ENCODE assay signal across 11 cellular contexts in the genomic region with DNA sequence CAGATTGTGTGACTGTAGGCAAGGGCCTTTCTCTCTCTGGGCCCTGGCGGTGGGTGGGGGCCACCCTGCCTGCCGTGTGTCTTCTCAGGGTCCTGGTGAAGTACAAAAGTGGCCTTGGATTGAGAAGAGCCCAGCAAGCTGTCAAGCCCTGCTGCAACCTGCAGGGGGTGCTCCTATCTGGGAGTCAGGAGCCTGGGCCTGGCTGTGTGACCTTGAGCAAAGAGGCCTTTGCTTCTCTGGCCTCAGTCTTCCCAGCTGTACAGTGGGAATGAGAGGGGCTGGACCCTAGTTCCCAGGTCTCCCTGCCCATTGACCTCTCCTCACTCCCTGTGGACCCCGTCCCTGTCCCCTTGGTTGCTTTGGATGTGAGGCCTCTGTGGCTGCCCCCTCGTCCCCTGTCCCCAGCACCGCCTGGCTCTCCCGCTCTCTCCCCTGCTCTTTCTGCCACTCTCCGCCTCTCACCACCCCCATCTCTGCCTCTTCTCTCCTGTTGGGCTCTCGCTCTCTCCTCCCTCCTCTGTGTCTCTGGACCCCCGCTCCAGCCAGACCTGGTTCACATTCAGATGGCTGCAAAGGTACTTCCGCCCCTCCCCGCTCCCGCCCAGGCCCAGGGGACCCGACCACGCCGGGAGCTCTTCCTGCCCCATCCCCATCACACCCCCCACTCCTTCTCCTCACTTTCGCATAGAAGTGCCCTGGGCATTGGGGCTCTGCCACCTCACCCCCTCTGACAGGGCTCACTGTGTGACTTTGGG. TPM values are rescaled to one million over a fixed set of nuclear protein-coding genes. Genes with fewer than 3 reads are reported as not detected.
DNase-seq lines count a peak whose midpoint lies in the region; ATAC-seq, FAIRE-seq and TF ChIP-seq lines count a peak whose summit lies in the region.
"Had no signal": no experiment of that assay in that cellular context is flagged by ENCODE, and none has a peak within 500 bp of the region (broad histone marks: within the 10 kb centered on the region; RNA-seq: fewer than 3 reads in every experiment).

No MANE protein-coding gene starts in this region.

- H3F3A ChIP-seq in Loucy (ENCODE audit: low read depth), result no peaks in the 10 kb centered on the region

- H3K4me3 Mint-ChIP-seq in activated CD4-positive, alpha-beta T cell treated with anti-CD3 and anti-CD28 coated beads, Interleukin-2, amount 10 ng/mL, durations not matched to agents 7 days and 5 days, result no peak overlapping the region
- H3K4me3 Mint-ChIP-seq in CD8-positive, alpha-beta T cell, result no peak overlapping the region
- H3K4me3 Mint-ChIP-seq: activated CD8-positive, alpha-beta memory T cell treated with anti-CD3 and anti-CD28 coated beads, Interleukin-2, amount 10 ng/mL, durations not matched to agents 7 days and 5 days had no signal

- H3K27me3 ChIP-seq in Loucy (ENCODE audit: insufficient read depth, low read length, poor library complexity, severe bottlenecking) (no peaks in the 10 kb centered on the region), bronchial epithelial cell (ENCODE audit: control insufficient read depth, insufficient read depth, low read length) (no peaks in the 10 kb centered on the region)
- H3K27me3 ChIP-seq in CD8-positive, alpha-beta T cell (ENCODE audit: insufficient read depth, low read length), result no peaks in the 10 kb centered on the region

- no peaks in the 10 kb centered on the region for H3K36me3 ChIP-seq in Loucy (ENCODE audit: insufficient read depth, low read length)
- H3K36me3 ChIP-seq in bronchial epithelial cell (ENCODE audit: control insufficient read depth, insufficient read depth, low read length), result peaks cover 30% of the 10 kb centered on the region
- no peaks in the 10 kb centered on the region for H3K36me3 ChIP-seq in CD8-positive, alpha-beta T cell (ENCODE audit: insufficient read depth, low read length)

- no peak for ATAC-seq in CD8-positive, alpha-beta T cell
- ATAC-seq: activated CD8-positive, alpha-beta memory T cell treated with anti-CD3 and anti-CD28 coated beads, Interleukin-2, amount 10 ng/mL, durations not matched to agents 7 days and 5 days had no signal

- no peaks in the 10 kb centered on the region for H3K4me1 Mint-ChIP-seq in activated CD4-positive, alpha-beta T cell treated with anti-CD3 and anti-CD28 coated beads, Interleukin-2, amount 10 ng/mL, durations not matched to agents 7 days and 5 days
- H3K4me1 Mint-ChIP-seq in CD8-positive, alpha-beta T cell (ENCODE audit: low read depth), result no peaks in the 10 kb centered on the region
- H3K4me1 Mint-ChIP-seq: activated CD8-positive, alpha-beta memory T cell treated with anti-CD3 and anti-CD28 coated beads, Interleukin-2, amount 10 ng/mL, durations not matched to agents 7 days and 5 days had no signal

- H3K9ac ChIP-seq in Loucy (ENCODE audit: low read depth, low read length, poor library complexity, severe bottlenecking), result no peak overlapping the region

- H3K36me3 Mint-ChIP-seq in activated CD4-positive, alpha-beta T cell treated with anti-CD3 and anti-CD28 coated beads, Interleukin-2, amount 10 ng/mL, durations not matched to agents 7 days and 5 days (ENCODE audit: low read depth), result no peaks in the 10 kb centered on the region
- no peaks in the 10 kb centered on the region for H3K36me3 Mint-ChIP-seq in CD8-positive, alpha-beta T cell
- H3K36me3 Mint-ChIP-seq: activated CD8-positive, alpha-beta memory T cell treated with anti-CD3 and anti-CD28 coated beads, Interleukin-2, amount 10 ng/mL, durations not matched to agents 7 days and 5 days had no signal

- no peaks in the 10 kb centered on the region for H3K9me2 ChIP-seq in Loucy (replicated peaks; ENCODE audit: low read depth, low read length)

- H4K20me1 ChIP-seq in Loucy (ENCODE audit: insufficient read depth, low read length, poor library complexity, severe bottlenecking), result no peaks in the 10 kb centered on the region

- TF ChIP-seq CTCF in Loucy (conservative IDR thresholded peaks at IDR 0.05; ENCODE audit: low read length), result peak; percentile 63
- peak; percentile 34 for TF ChIP-seq CTCF in bronchial epithelial cell (IDR thresholded peaks at IDR 0.05; ENCODE audit: insufficient read depth, low read length, severe bottlenecking)
- peak; percentile 44 for TF ChIP-seq CTCF in retinal pigment epithelial cell (conservative IDR thresholded peaks at IDR 0.05; ENCODE audit: low read depth, low read length)
- no peak for TF ChIP-seq CTCF in CD8-positive, alpha-beta T cell (IDR thresholded peaks at IDR 0.05)

- no peak overlapping the region for H2AFZ ChIP-seq in Loucy (ENCODE audit: low read length)

- CTCF ChIA-PET in activated CD4-positive, alpha-beta T cell treated with anti-CD3 and anti-CD28 coated beads, Interleukin-2, amount 10 ng/mL, durations not matched to agents 7 days and 5 days (lab: Charles Lee), result interaction anchor here (1.1 kb wide), 1 partner anchor 12 kb away, joined by 3 read pairs; no protein-coding TSS in a partner anchor
- CTCF ChIA-PET in CD8-positive, alpha-beta T cell (lab: Charles Lee), result no interaction called here

- intact Hi-C loops in CD8-positive, alpha-beta T cell (cut with DNase I, micrococcal nuclease), result no loop called here

- peaks cover 6% of the 10 kb centered on the region for H3K4me1 ChIP-seq in Loucy (ENCODE audit: insufficient read depth, low read length, poor library complexity, severe bottlenecking)
- no peaks in the 10 kb centered on the region for H3K4me1 ChIP-seq in CD8-positive, alpha-beta T cell (ENCODE audit: insufficient read depth, low read length)

- no peak for FAIRE-seq in bronchial epithelial cell (lab: Jason Lieb, UNC)
- FAIRE-seq: G401.6 had no signal

- H3K4me3 ChIP-seq in Loucy (ENCODE audit: low read length, poor library complexity, severe bottlenecking), result no peak overlapping the region
- H3K4me3 ChIP-seq in bronchial epithelial cell (ENCODE audit: low read depth, low read length), result no peak overlapping the region
- H3K4me3 ChIP-seq in retinal pigment epithelial cell (ENCODE audit: low read length), result no peak overlapping the region
- no peak overlapping the region for H3K4me3 ChIP-seq in CD8-positive, alpha-beta T cell (ENCODE audit: low read depth, low read length)

- H3K27me3 Mint-ChIP-seq in activated CD4-positive, alpha-beta T cell treated with anti-CD3 and anti-CD28 coated beads, Interleukin-2, amount 10 ng/mL, durations not matched to agents 7 days and 5 days, result no peaks in the 10 kb centered on the region
- no peaks in the 10 kb centered on the region for H3K27me3 Mint-ChIP-seq in CD8-positive, alpha-beta T cell (ENCODE audit: low read depth)
- H3K27me3 Mint-ChIP-seq: activated CD8-positive, alpha-beta memory T cell treated with anti-CD3 and anti-CD28 coated beads, Interleukin-2, amount 10 ng/mL, durations not matched to agents 7 days and 5 days had no signal

- H3K27ac ChIP-seq in CD8-positive, alpha-beta T cell (ENCODE audit: low read depth, low read length), result no peak overlapping the region

- no peaks in the 10 kb centered on the region for H3K9me3 ChIP-seq in Loucy (ENCODE audit: insufficient read depth, low read depth, low read length)
- no peaks in the 10 kb centered on the region for H3K9me3 ChIP-seq in CD8-positive, alpha-beta T cell (ENCODE audit: low read length)

- peak overlapping the region; percentile 57 for H3K27ac Mint-ChIP-seq in activated CD4-positive, alpha-beta T cell treated with anti-CD3 and anti-CD28 coated beads, Interleukin-2, amount 10 ng/mL, durations not matched to agents 7 days and 5 days
- H3K27ac Mint-ChIP-seq in CD8-positive, alpha-beta T cell, result no peak overlapping the region
- H3K27ac Mint-ChIP-seq: activated CD8-positive, alpha-beta memory T cell treated with anti-CD3 and anti-CD28 coated beads, Interleukin-2, amount 10 ng/mL, durations not matched to agents 7 days and 5 days had no signal

- no peaks in the 10 kb centered on the region for H3K79me2 ChIP-seq in Loucy (ENCODE audit: insufficient read depth, low read length)

- DNase-seq in activated CD4-positive, alpha-beta T cell treated with anti-CD3 and anti-CD28 coated beads, Interleukin-2, amount 10 ng/mL, durations not matched to agents 7 days and 5 days, result peak; percentile 38
- DNase-seq in activated CD4-positive, alpha-beta T cell treated with anti-CD3 and anti-CD28 coated beads, Interleukin-2, amount 50 U/mL, for 1 hour, result no peak
- DNase-seq in bronchial epithelial cell (ENCODE audit: low read depth) (no peak), retinal pigment epithelial cell (ENCODE audit: low read depth) (no peak), cerebellar cortex (ENCODE audit: low spot score) (no peak)
- no peak for DNase-seq in activated effector memory CD4-positive, alpha-beta T cell treated with Interleukin-2 at 50 U/mL for 16 hours
- no peak for DNase-seq in CD8-positive, alpha-beta T cell
- DNase-seq: activated CD8-positive, alpha-beta memory T cell treated with anti-CD3 and anti-CD28 coated beads, Interleukin-2, amount 10 ng/mL, durations not matched to agents 7 days and 5 days; hippocampal formation had no signal

- POLR2A ChIA-PET in activated CD4-positive, alpha-beta T cell treated with anti-CD3 and anti-CD28 coated beads, Interleukin-2, amount 10 ng/mL, durations not matched to agents 7 days and 5 days (lab: Charles Lee), result no interaction called here
- POLR2A ChIA-PET in CD8-positive, alpha-beta T cell (lab: Charles Lee), result no interaction called here

- H3K4me2 ChIP-seq in Loucy (ENCODE audit: low read depth, low read length, poor library complexity, severe bottlenecking), result no peak overlapping the region

- H3K9me3 Mint-ChIP-seq in activated CD4-positive, alpha-beta T cell treated with anti-CD3 and anti-CD28 coated beads, Interleukin-2, amount 10 ng/mL, durations not matched to agents 7 days and 5 days, result no peaks in the 10 kb centered on the region
- H3K9me3 Mint-ChIP-seq in CD8-positive, alpha-beta T cell, result no peaks in the 10 kb centered on the region

RNA-seq across cellular contexts. Expression of gene SRC, which starts 46.7 kb away (rescaled TPM):
- 1 to 10 TPM; 2.1 to 2.6 TPM for total RNA-seq in activated CD4-positive, alpha-beta T cell treated with anti-CD3 and anti-CD28 coated beads, Interleukin-2, amount 10 ng/mL, durations not matched to agents 7 days and 5 days
- total RNA-seq in bronchial epithelial cell, result 16.6 and 18.2 TPM in 2 replicates
- 1 to 10 TPM in 1 of 2 experiments, under 1 TPM in 1; 0.84 to 2.3 TPM for total RNA-seq in CD8-positive, alpha-beta T cell
